Comparison of ENCODE assay signal across 23 cellular contexts in genomic region chr20:35560541-35560940, GRCh38. TPM values are rescaled to one million over a fixed set of nuclear protein-coding genes. Genes with fewer than 3 reads are reported as not detected.
"Had no signal": no experiment of that assay in that cellular context is flagged by ENCODE, and none has a peak within 500 bp of the region (broad histone marks: within the 10 kb centered on the region; RNA-seq: fewer than 3 reads in every experiment).

No MANE protein-coding gene starts in this region.

- H3K27ac ChIP-seq: colonic mucosa, hepatocyte, left ventricle myocardium inferior, lower lobe of right lung, parathyroid adenoma, psoas muscle, spleen, tibial artery, upper lobe of right lung had no signal

- H3K27me3 ChIP-seq: colonic mucosa, hepatocyte, spleen, tibial artery, upper lobe of right lung had no signal

- H3K36me3 ChIP-seq: colonic mucosa had no signal

- H3K9me3 ChIP-seq: colonic mucosa, left ventricle myocardium inferior, lower lobe of right lung, psoas muscle, spleen, tibial artery, upper lobe of right lung had no signal

- H3K4me2 ChIP-seq: hepatocyte had no signal

- H3K4me1 ChIP-seq: colonic mucosa, left ventricle myocardium inferior, lower lobe of right lung, psoas muscle, spleen, tibial artery, upper lobe of right lung had no signal

- H3K79me2 ChIP-seq: hepatocyte, parathyroid adenoma had no signal

- ATAC-seq: stimulated activated memory B cell treated with anti-CD40 and anti-IgM and Interleukin-4, amounts not matched to agents 10 μg/mL and 1 μg/mL and 100 μg/mL, for 72 hours had no signal

- H3K4me3 ChIP-seq: colonic mucosa, hepatocyte, left ventricle myocardium inferior, lower lobe of right lung, psoas muscle, spleen, tibial artery, upper lobe of right lung had no signal

- H2AFZ ChIP-seq: hepatocyte, parathyroid adenoma had no signal

- DNase-seq: effector CD4-positive, alpha-beta T cell; kidney; left cardiac atrium; left ventricle myocardium inferior; lower lobe of right lung; naive B cell; spleen; stimulated activated CD4-positive, alpha-beta T cell treated with anti-CD3 and anti-CD28 coated beads, Interleukin-4, amount 100 ng/mL, for 24 hours; tibial artery had no signal

RNA-seq across cellular contexts. Expression of gene C20orf173, which starts 31.1 kb away (rescaled TPM):
- total RNA-seq: colonic mucosa, dermis microvascular lymphatic vessel endothelial cell, endodermal cell, endothelial cell of umbilical vein, hepatocyte, kidney, left cardiac atrium, left ventricle myocardium inferior, lower lobe of right lung, omental fat pad, psoas muscle, sciatic nerve, skeletal muscle tissue, spleen, temporal lobe, upper lobe of right lung had no signal
- polyA plus RNA-seq: endothelial cell of umbilical vein, esophagus, hepatocyte, psoas muscle, spleen had no signal
